Comparison of ENCODE assay signal across 21 cellular contexts in genomic region chr1:174013864-174014418, GRCh38. TPM values are rescaled to one million over a fixed set of nuclear protein-coding genes. Genes with fewer than 3 reads are reported as not detected.
A peak's percentile ranks its signal among the peaks of the same experiment; 100 is the strongest.
DNase-seq lines count a peak whose midpoint lies in the region; ATAC-seq, FAIRE-seq and TF ChIP-seq lines count a peak whose summit lies in the region.
"Had no signal": no experiment of that assay in that cellular context is flagged by ENCODE, and none has a peak within 500 bp of the region (broad histone marks: within the 10 kb centered on the region; RNA-seq: fewer than 3 reads in every experiment).

No MANE protein-coding gene starts in this region.

- dilution Hi-C loops in mammary epithelial cell (cut with HindIII; ENCODE audit: low sequenced_read_pairs): no loop called here

- in situ Hi-C loops in mammary epithelial cell (cut with MboI; ENCODE audit: low sequenced_read_pairs in 2 of 2): no loop called here

- H4K20me1 ChIP-seq in mammary epithelial cell (ENCODE audit: insufficient read depth, low read length): peaks cover 2% of the 10 kb centered on the region

- H3K9ac ChIP-seq in mammary epithelial cell (ENCODE audit: insufficient read depth, low read length): no peak overlapping the region
- H3K9ac ChIP-seq: BLaER1 treated with 17β-estradiol and CSF1 and Interleukin-3, amounts not matched to agents 10 nM and 100 nM had no signal

- peaks cover 94% of the 10 kb centered on the region for H3K79me2 ChIP-seq in mammary epithelial cell (ENCODE audit: insufficient read depth, low read length)

- H3K4me2 ChIP-seq in mammary epithelial cell (ENCODE audit: insufficient read depth, low read depth, low read length): no peak overlapping the region
- H3K4me2 ChIP-seq: smooth muscle cell had no signal

- 98% methylated on average over 3 of the region's 3 CpGs for WGBS in mammary epithelial cell (ENCODE audit: low coverage, missing lambda C conversion rate)

- H3K27ac Mint-ChIP-seq in stimulated activated naive CD8-positive, alpha-beta T cell treated with anti-CD3 and anti-CD28 coated beads, Interleukin-15, amount 100 ng/mL, for 72 hours: no peak overlapping the region
- H3K27ac Mint-ChIP-seq: activated naive CD8-positive, alpha-beta T cell treated with anti-CD3 and anti-CD28 coated beads, Interleukin-2, amount 10 ng/mL, durations not matched to agents 7 days and 5 days; T-helper 1 cell treated with Interleukin-12 subunit alpha and Interleukin-12 subunit beta and Interleukin-4 antibody, amounts not matched to agents 30 μg/mL and 1 μg/mL, for 36 hours had no signal

- TF ChIP-seq CTCF in mammary epithelial cell (conservative IDR thresholded peaks at IDR 0.05 in 1 of 2, IDR thresholded peaks at IDR 0.05 in 1 of 2; ENCODE audit: extremely low read depth in 1 of 2, insufficient read depth in 1 of 2, low read depth in 1 of 2, low read length in 2 of 2) (no peak), breast epithelium (IDR thresholded peaks at IDR 0.05) (no peak)

- no peaks in the 10 kb centered on the region for H3K9me3 Mint-ChIP-seq in stimulated activated naive CD8-positive, alpha-beta T cell treated with anti-CD3 and anti-CD28 coated beads, Interleukin-15, amount 100 ng/mL, for 72 hours
- H3K9me3 Mint-ChIP-seq: T-helper 1 cell treated with Interleukin-12 subunit alpha and Interleukin-12 subunit beta and Interleukin-4 antibody, amounts not matched to agents 30 μg/mL and 1 μg/mL, for 36 hours had no signal

- TF ChIP-seq POLR2A in breast epithelium (IDR thresholded peaks at IDR 0.05): no peak

- no peaks in the 10 kb centered on the region for H3K27me3 Mint-ChIP-seq in stimulated activated naive CD8-positive, alpha-beta T cell treated with anti-CD3 and anti-CD28 coated beads, Interleukin-15, amount 100 ng/mL, for 72 hours
- H3K27me3 Mint-ChIP-seq: activated naive CD8-positive, alpha-beta T cell treated with anti-CD3 and anti-CD28 coated beads, Interleukin-2, amount 10 ng/mL, durations not matched to agents 7 days and 5 days had no signal

- H3K9me3 ChIP-seq in mammary epithelial cell (replicated peaks; ENCODE audit: insufficient read depth, low read length) (no peaks in the 10 kb centered on the region), breast epithelium (no peaks in the 10 kb centered on the region)

- H3K27me3 ChIP-seq in mammary epithelial cell (ENCODE audit: insufficient read depth, low read length) (no peaks in the 10 kb centered on the region), breast epithelium (no peaks in the 10 kb centered on the region)
- H3K27me3 ChIP-seq: BLaER1 treated with 17β-estradiol and CSF1 and Interleukin-3, amounts not matched to agents 10 nM and 100 nM had no signal

- H3K4me1 Mint-ChIP-seq in stimulated activated naive CD8-positive, alpha-beta T cell treated with anti-CD3 and anti-CD28 coated beads, Interleukin-15, amount 100 ng/mL, for 72 hours: peaks cover 54% of the 10 kb centered on the region

- BruUV-seq in mammary epithelial cell (replicated peaks; lab: Mats Ljungman, UMichigan): no TSS peak

- peak; percentile 18 for DNase-seq in mammary epithelial cell
- no peak for DNase-seq in breast epithelium (ENCODE audit: low spot score in 2 of 2)
- peak; percentile 23 for DNase-seq in kidney tubule cell (ENCODE audit: low spot score)
- DNase-seq in stimulated activated naive CD8-positive, alpha-beta T cell treated with anti-CD3 and anti-CD28 coated beads, Interleukin-15, amount 100 ng/mL, for 72 hours: no peak
- DNase-seq in head of caudate nucleus: no peak
- DNase-seq in cortex of kidney (lab: John Stamatoyannopoulos, UW): no peak
- DNase-seq in NCI-H1092 (lab: John Stamatoyannopoulos, UW): no peak
- DNase-seq: activated CD4-positive, alpha-beta T cell treated with anti-CD3 and anti-CD28 coated beads, Interleukin-2, amount 50 U/mL, for 4 hours; activated naive CD8-positive, alpha-beta T cell treated with anti-CD3 and anti-CD28 coated beads, Interleukin-2, amount 10 ng/mL, durations not matched to agents 7 days and 5 days; Calu3; cerebellar nuclear complex; NCI-H1417; NCI-H82; occipital lobe; RPMI8226; WERI-Rb-1 had no signal

- peak; percentile 74 for ATAC-seq in stimulated activated naive CD8-positive, alpha-beta T cell treated with anti-CD3 and anti-CD28 coated beads, Interleukin-15, amount 100 ng/mL, for 72 hours

- H3K4me3 ChIP-seq in mammary epithelial cell (replicated peaks in 1 of 3; ENCODE audit: insufficient read depth in 1 of 3, low read depth in 2 of 3, low read length in 3 of 3): no peak overlapping the region
- H3K4me3 ChIP-seq in breast epithelium: no peak overlapping the region
- H3K4me3 ChIP-seq: BLaER1 treated with 17β-estradiol and CSF1 and Interleukin-3, amounts not matched to agents 10 nM and 100 nM; SK-N-MC; smooth muscle cell had no signal

- peak; percentile 71 for FAIRE-seq in TTC549 (lab: Jason Lieb, UNC)

- no peak overlapping the region for H3K27ac ChIP-seq in mammary epithelial cell (ENCODE audit: insufficient read depth, low read depth, low read length)
- no peak overlapping the region for H3K27ac ChIP-seq in breast epithelium
- H3K27ac ChIP-seq: BLaER1 treated with 17β-estradiol and CSF1 and Interleukin-3, amounts not matched to agents 10 nM and 100 nM; SK-N-MC; WERI-Rb-1 had no signal

- peaks cover 8% of the 10 kb centered on the region for H3K4me1 ChIP-seq in mammary epithelial cell (ENCODE audit: insufficient read depth, low read length)
- no peaks in the 10 kb centered on the region for H3K4me1 ChIP-seq in breast epithelium

- intact Hi-C loops in mammary epithelial cell (cut with micrococcal nuclease): no loop called here
- intact Hi-C loops in breast epithelium (cut with DNase I; ENCODE audit: low total_unique reads): no loop called here
- intact Hi-C loops in head of caudate nucleus (cut with DNase I): no loop called here

- CTCF ChIA-PET in mammary epithelial cell (lab: Charles Lee; ENCODE audit: low non-redundant PET): no interaction called here

- peaks cover 2% of the 10 kb centered on the region for H3K36me3 ChIP-seq in mammary epithelial cell (ENCODE audit: insufficient read depth, low read length)
- H3K36me3 ChIP-seq in breast epithelium: no peaks in the 10 kb centered on the region

- peak overlapping the region in 1 of 2 donors; percentile 42 for H3K4me3 Mint-ChIP-seq in stimulated activated naive CD8-positive, alpha-beta T cell treated with anti-CD3 and anti-CD28 coated beads, Interleukin-15, amount 100 ng/mL, for 72 hours
- H3K4me3 Mint-ChIP-seq: activated naive CD8-positive, alpha-beta T cell treated with anti-CD3 and anti-CD28 coated beads, Interleukin-2, amount 10 ng/mL, durations not matched to agents 7 days and 5 days; T-helper 1 cell treated with Interleukin-12 subunit alpha and Interleukin-12 subunit beta and Interleukin-4 antibody, amounts not matched to agents 30 μg/mL and 1 μg/mL, for 36 hours had no signal

- no peak overlapping the region for H2AFZ ChIP-seq in mammary epithelial cell (ENCODE audit: low read depth, low read length)

RNA-seq across cellular contexts. Expression of gene RC3H1, which starts 8.2 kb away (rescaled TPM):
- total RNA-seq in mammary epithelial cell (10 to 100 TPM; 22.0 to 36.5 TPM), breast epithelium (10 to 100 TPM; 30.2 to 40.8 (median 33.1) TPM)
- polyA plus RNA-seq in mammary epithelial cell: 12.6 TPM
- 74.3 TPM for polyA minus RNA-seq in mammary epithelial cell

Comparison
In these comparisons a context has a peak if more than half of its experiments do, and no peak if none do; other contexts are left out.
1. DNase-seq: peak in mammary epithelial cell (single experiment) and kidney tubule cell (single experiment); none in breast epithelium (0 of 2), stimulated activated naive CD8-positive, alpha-beta T cell treated with anti-CD3 and anti-CD28 coated beads, Interleukin-15, amount 100 ng/mL, for 72 hours (0 of 2), head of caudate nucleus (0 of 42), cortex of kidney (single experiment) and NCI-H1092 (single experiment).